ENCODE assay signal across 26 cellular contexts in the genomic region with DNA sequence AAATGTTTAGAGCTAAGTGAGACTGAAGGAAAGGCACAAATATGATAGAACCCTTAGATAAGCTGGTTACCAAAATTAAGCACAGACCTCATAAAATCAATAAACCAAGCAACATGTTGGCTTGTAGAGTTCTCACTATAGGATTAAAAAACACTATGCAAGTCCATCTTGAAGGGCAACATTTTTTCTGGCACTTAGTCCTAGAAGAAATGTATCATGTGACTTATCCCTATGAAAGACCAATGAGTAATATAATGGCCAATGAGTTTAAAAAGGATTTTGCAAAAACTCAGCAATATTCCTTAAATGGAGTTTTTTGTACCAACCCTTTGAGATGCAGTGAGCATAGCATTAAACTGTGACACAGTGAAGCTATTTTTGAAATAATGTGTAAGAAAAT.
DNase-seq lines count a peak whose midpoint lies in the region; ATAC-seq, FAIRE-seq and TF ChIP-seq lines count a peak whose summit lies in the region.
"Had no signal": no experiment of that assay in that cellular context is flagged by ENCODE, and none has a peak within 500 bp of the region (broad histone marks: within the 10 kb centered on the region; RNA-seq: fewer than 3 reads in every experiment).

No MANE protein-coding gene starts in this region.

- DNase-seq in LHCN-M2 (ENCODE audit: low read depth) (peak; percentile 1), bronchial epithelial cell (ENCODE audit: low read depth) (peak; percentile 35), trophoblast cell (peak; percentile 19 to 71), HuH-7.5 (ENCODE audit: low spot score) (no peak), AG08395 (ENCODE audit: low spot score) (no peak), pancreas (no peak)
- DNase-seq: 8988T; ACHN; BE2C; C1 segment of cervical spinal cord; CD4-positive, alpha-beta memory T cell; CD4-positive, CD25-positive, alpha-beta regulatory T cell; CD8-positive, alpha-beta memory T cell; COR-L47; DMS 273 treated with DMSO at 0.1 percent for 48 hours; DMS153; DMS53; DMS79; DND-41; EL; GDM1 had no signal

- FAIRE-seq in bronchial epithelial cell (lab: Jason Lieb, UNC) (no peak), pancreas (lab: Jason Lieb, UNC) (no peak)
- FAIRE-seq: A204.1, GM12878, GM12892, GM18507 had no signal

- H3K79me2 ChIP-seq in trophoblast cell (ENCODE audit: control insufficient read depth, insufficient read depth, low read length, poor library complexity) = no peaks in the 10 kb centered on the region

- H3K27ac ChIP-seq in trophoblast cell (ENCODE audit: low read depth, low read length) (no peak overlapping the region), pancreas (no peak overlapping the region)
- H3K27ac ChIP-seq: BLaER1 had no signal

- no peak overlapping the region for H3K23ac ChIP-seq in trophoblast cell (ENCODE audit: low read length)

- no peak overlapping the region for H2AK5ac ChIP-seq in trophoblast cell (ENCODE audit: low read length)

- H3K79me1 ChIP-seq in trophoblast cell (ENCODE audit: low read length) = no peaks in the 10 kb centered on the region

- intact Hi-C loops in pancreas (cut with DNase I) = no loop called here

- H3K4me1 ChIP-seq in trophoblast cell (ENCODE audit: control insufficient read depth in 1 of 2, insufficient read depth in 2 of 2, low read length in 2 of 2) (no peaks in the 10 kb centered on the region), pancreas (no peaks in the 10 kb centered on the region)
- H3K4me1 ChIP-seq: BE2C had no signal

- no peak overlapping the region for H2BK12ac ChIP-seq in trophoblast cell (ENCODE audit: low read length)

- no peak overlapping the region for H4K8ac ChIP-seq in trophoblast cell (ENCODE audit: low read depth, low read length)

- no peak overlapping the region for H3K18ac ChIP-seq in trophoblast cell (ENCODE audit: low read length)

- H3K27me3 ChIP-seq in bronchial epithelial cell (ENCODE audit: control insufficient read depth, insufficient read depth, low read length) (no peaks in the 10 kb centered on the region), trophoblast cell (ENCODE audit: insufficient read depth, low read length) (no peaks in the 10 kb centered on the region), pancreas (no peaks in the 10 kb centered on the region)
- H3K27me3 ChIP-seq: BE2C, BLaER1 had no signal

- no peak overlapping the region for H3K9ac ChIP-seq in trophoblast cell (ENCODE audit: low read length)
- H3K9ac ChIP-seq: BLaER1 had no signal

- H3K4me2 ChIP-seq in trophoblast cell (ENCODE audit: low read length) = no peak overlapping the region
- H3K4me2 ChIP-seq: BLaER1 had no signal

- no peak for ATAC-seq in pancreas
- ATAC-seq: GM12878 had no signal

- H4K91ac ChIP-seq in trophoblast cell (ENCODE audit: low read depth, low read length) = no peak overlapping the region

- TF ChIP-seq CTCF in bronchial epithelial cell (IDR thresholded peaks at IDR 0.05; ENCODE audit: insufficient read depth, low read length, severe bottlenecking) (no peak), pancreas (IDR thresholded peaks at IDR 0.05) (no peak)

- no peak overlapping the region for H3K4me3 ChIP-seq in bronchial epithelial cell (ENCODE audit: low read depth, low read length)
- H3K4me3 ChIP-seq in trophoblast cell (ENCODE audit: low read depth, low read length) = no peak overlapping the region
- H3K4me3 ChIP-seq in pancreas = no peak overlapping the region
- H3K4me3 ChIP-seq: BLaER1, GM12878 had no signal

- H3K4ac ChIP-seq in trophoblast cell (ENCODE audit: low read depth, low read length) = no peak overlapping the region

- H3K14ac ChIP-seq in trophoblast cell (ENCODE audit: low read length) = no peak overlapping the region

- H3K36me3 ChIP-seq in bronchial epithelial cell (ENCODE audit: control insufficient read depth, insufficient read depth, low read length) (no peaks in the 10 kb centered on the region), trophoblast cell (ENCODE audit: control insufficient read depth in 1 of 2, insufficient read depth in 2 of 2, low read length in 2 of 2) (no peaks in the 10 kb centered on the region), pancreas (no peaks in the 10 kb centered on the region)
- H3K36me3 ChIP-seq: BE2C, BLaER1 had no signal

- no peak overlapping the region for H2AFZ ChIP-seq in trophoblast cell (ENCODE audit: insufficient read depth, low read length, poor library complexity)

- H3K9me3 ChIP-seq in trophoblast cell (ENCODE audit: insufficient read depth, low read depth, low read length) (no peaks in the 10 kb centered on the region), pancreas (no peaks in the 10 kb centered on the region)
- H3K9me3 ChIP-seq: BE2C, BLaER1 had no signal

- H4K12ac ChIP-seq in trophoblast cell (ENCODE audit: low read depth, low read length) = no peak overlapping the region

- H2BK120ac ChIP-seq in trophoblast cell (ENCODE audit: insufficient read depth, low read length, poor library complexity) = no peak overlapping the region

- no peak overlapping the region for H2BK5ac ChIP-seq in trophoblast cell (ENCODE audit: low read depth, low read length, poor library complexity)

Comparison
In these comparisons a context has a peak if more than half of its experiments do, and no peak if none do; other contexts are left out.
1. DNase-seq: peak in LHCN-M2 (single experiment), bronchial epithelial cell (single experiment) and trophoblast cell (2 of 2); none in HuH-7.5 (single experiment), AG08395 (single experiment) and pancreas (0 of 6).